Comparison of ENCODE assay signal across 8 cellular contexts in genomic region chr7:76397409-76398183, GRCh38. TPM values are rescaled to one million over a fixed set of nuclear protein-coding genes. Genes with fewer than 3 reads are reported as not detected.
A peak's percentile ranks its signal among the peaks of the same experiment; 100 is the strongest.
DNase-seq lines count a peak whose midpoint lies in the region; ATAC-seq and TF ChIP-seq lines count a peak whose summit lies in the region.

No MANE protein-coding gene starts in this region.

- H3K27me3 ChIP-seq in Peyer's patch = no peaks in the 10 kb centered on the region
- no peaks in the 10 kb centered on the region for H3K27me3 ChIP-seq in osteoblast (ENCODE audit: insufficient read depth, low read length)
- H3K27me3 ChIP-seq in thoracic aorta (replicated peaks; ENCODE audit: insufficient read depth) = no peaks in the 10 kb centered on the region

- H3K4me1 ChIP-seq in Peyer's patch = peaks cover 0 to 16% (median 6%) of the 10 kb centered on the region in 4 donors
- peaks cover 11% of the 10 kb centered on the region for H3K4me1 ChIP-seq in osteoblast (ENCODE audit: insufficient read depth, low read length)
- H3K4me1 ChIP-seq in thoracic aorta (ENCODE audit: control insufficient read depth in 1 of 2, low read depth in 2 of 2) = peaks cover 5 to 17% of the 10 kb centered on the region in 2 donors

- H3K9me3 ChIP-seq in Peyer's patch (no peaks in the 10 kb centered on the region), osteoblast (ENCODE audit: low read depth, low read length) (no peaks in the 10 kb centered on the region), thoracic aorta (no peaks in the 10 kb centered on the region)

- no peak for TF ChIP-seq POLR2A in Peyer's patch (IDR thresholded peaks at IDR 0.05)

- no peaks in the 10 kb centered on the region for H4K20me1 ChIP-seq in osteoblast (ENCODE audit: insufficient read depth, low read length)

- no peaks in the 10 kb centered on the region for H3K36me3 ChIP-seq in Peyer's patch
- H3K36me3 ChIP-seq in osteoblast (ENCODE audit: insufficient read depth, low read length) = no peaks in the 10 kb centered on the region
- no peaks in the 10 kb centered on the region for H3K36me3 ChIP-seq in thoracic aorta

- no peaks in the 10 kb centered on the region for H3K79me2 ChIP-seq in osteoblast (ENCODE audit: insufficient read depth, low read length)

- TF ChIP-seq CTCF in HFF-Myc (IDR thresholded peaks at IDR 0.05; ENCODE audit: low read depth, low read length, missing control alignments) (no peak), Peyer's patch (IDR thresholded peaks at IDR 0.05) (no peak), fibroblast of villous mesenchyme (IDR thresholded peaks at IDR 0.05; ENCODE audit: insufficient read depth, low read depth, low read length) (no peak), osteoblast (IDR thresholded peaks at IDR 0.05; ENCODE audit: extremely low read depth, low read depth, low read length) (no peak), thoracic aorta (IDR thresholded peaks at IDR 0.05) (no peak)

- peak overlapping the region; percentile 47 for H3K4me3 ChIP-seq in HFF-Myc (replicated peaks; ENCODE audit: low read depth, low read length)
- peak overlapping the region; percentile 41 to 64 (median 52) for H3K4me3 ChIP-seq in Peyer's patch
- peak overlapping the region; percentile 55 for H3K4me3 ChIP-seq in fibroblast of villous mesenchyme (ENCODE audit: low read depth, low read length)
- H3K4me3 ChIP-seq in osteoblast (ENCODE audit: insufficient read depth, low read length) = peak overlapping the region; percentile 72
- H3K4me3 ChIP-seq in thoracic aorta = peak overlapping the region; percentile 72

- peak in 12 of 14 donors; percentile 22 to 77 (median 51) for DNase-seq in C1 segment of cervical spinal cord (lab: John Stamatoyannopoulos, UW)
- DNase-seq in HFF-Myc (ENCODE audit: extremely low read depth, low read depth) = no peak
- peak; percentile 80 to 93 (median 89) for DNase-seq in Peyer's patch
- peak; percentile 67 to 72 for DNase-seq in activated T-helper 1 cell treated with anti-CD3 and anti-CD28 coated beads, Interleukin-2, amount 50 U/mL, for 16 hours (ENCODE audit: low read depth in 1 of 2, low spot score in 1 of 2)
- DNase-seq in fibroblast of villous mesenchyme (ENCODE audit: low read depth) = peak; percentile 65
- DNase-seq in osteoblast (ENCODE audit: insufficient read length, low spot score, missing footprints) = peak; percentile 96
- peak; percentile 32 for DNase-seq in thoracic aorta (ENCODE audit: low spot score)

- H3K4me2 ChIP-seq in osteoblast (ENCODE audit: insufficient read depth, low read length) = peak overlapping the region; percentile 83

- peak overlapping the region; percentile 89 for H2AFZ ChIP-seq in osteoblast (ENCODE audit: low read length)

- peak overlapping the region in 2 of 4 donors; percentile 26 to 62 for H3K27ac ChIP-seq in Peyer's patch
- H3K27ac ChIP-seq in osteoblast (ENCODE audit: low read depth, low read length) = no peak overlapping the region
- H3K27ac ChIP-seq in thoracic aorta = no peak overlapping the region

- ATAC-seq in thoracic aorta (ENCODE audit: insufficient number of reproducible peaks, low FRiP score, low read depth) (no peak), HG03108 (IDR thresholded peaks at IDR 0.05; ENCODE audit: unreplicated experiment) (no peak)

RNA-seq across cellular contexts. Expression of gene SSC4D, which starts 11.9 kb away (rescaled TPM):
- total RNA-seq in Peyer's patch = 1 to 10 TPM in 1 of 4 donors, not detected in 3; 2.8 TPM
- 0.43 and 0.64 TPM in 2 replicates for total RNA-seq in fibroblast of villous mesenchyme
- total RNA-seq in osteoblast = 0.88 and 1.1 TPM in 2 replicates
- total RNA-seq in thoracic aorta = 1 to 10 TPM; 1.5 to 3.2 TPM

RNA-seq across cellular contexts. Expression of gene ZP3, which starts 27.2 kb away (rescaled TPM):
- total RNA-seq in Peyer's patch (1 to 10 TPM in 3 of 4 donors, not detected in 1; 2.8 to 4.3 (median 3.3) TPM), fibroblast of villous mesenchyme (0.86 and 0.97 TPM in 2 replicates), osteoblast (3.5 and 6.2 TPM in 2 replicates), thoracic aorta (1 to 10 TPM; 1.6 TPM)

RNA-seq across cellular contexts. Expression of gene YWHAG, which starts 38.8 kb away (rescaled TPM):
- 10 to 100 TPM; 40.5 to 74.3 (median 53.6) TPM for total RNA-seq in Peyer's patch
- total RNA-seq in fibroblast of villous mesenchyme = 125 and 141 TPM in 2 replicates
- 99.9 and 121 TPM in 2 replicates for total RNA-seq in osteoblast
- 100 to 1,000 TPM in 1 of 2 donors, 10 to 100 TPM in 1; 63.2 to 129 TPM for total RNA-seq in thoracic aorta
